ENCODE assay signal across 9 cellular contexts in genomic region chr15:58628206-58629057, GRCh38.
DNase-seq lines count a peak whose midpoint lies in the region; ATAC-seq and TF ChIP-seq lines count a peak whose summit lies in the region.
"Had no signal": no experiment of that assay in that cellular context is flagged by ENCODE, and none has a peak within 500 bp of the region (broad histone marks: within the 10 kb centered on the region; RNA-seq: fewer than 3 reads in every experiment).

No MANE protein-coding gene starts in this region.

- H3K27ac Mint-ChIP-seq in Calu3 (ENCODE audit: unreplicated experiment) (peak overlapping the region; percentile 85), osteocyte (ENCODE audit: unreplicated experiment) (peak overlapping the region; percentile 96)

- H3K4me3 Mint-ChIP-seq in Calu3 (ENCODE audit: low read depth, unreplicated experiment) (peak overlapping the region; percentile 53), osteocyte (ENCODE audit: unreplicated experiment) (peak overlapping the region; percentile 70)

- no peaks in the 10 kb centered on the region for H3K9me3 ChIP-seq in endocrine pancreas (ENCODE audit: control insufficient read depth, low read length)

- H3K4me1 ChIP-seq in endocrine pancreas (ENCODE audit: control insufficient read depth, insufficient read depth, low read length), result peaks cover 14% of the 10 kb centered on the region

- peak overlapping the region; percentile 19 for H3K9ac ChIP-seq in endocrine pancreas (ENCODE audit: control insufficient read depth, insufficient read depth, low read length)

- intact Hi-C loops in Calu3 (cut with micrococcal nuclease; ENCODE audit: unreplicated experiment), result no loop called here

- CTCF ChIA-PET in Calu3 (lab: Charles Lee), result interaction anchor here (1.0 kb wide), 1 partner anchor 383 kb away, joined by 5 read pairs; no protein-coding TSS in a partner anchor

- peak overlapping the region; percentile 88 for H3K4me3 ChIP-seq in endocrine pancreas (ENCODE audit: control insufficient read depth, insufficient read depth, low read length)

- no peak for TF ChIP-seq CTCF in Calu3 (IDR thresholded peaks at IDR 0.05; ENCODE audit: unreplicated experiment)
- TF ChIP-seq CTCF in osteocyte (IDR thresholded peaks at IDR 0.05), result no peak

- no peaks in the 10 kb centered on the region for H3K27me3 ChIP-seq in endocrine pancreas (ENCODE audit: control insufficient read depth, insufficient read depth, low read length)

- H3K9me3 Mint-ChIP-seq in Calu3 (ENCODE audit: low read depth, unreplicated experiment) (no peaks in the 10 kb centered on the region), osteocyte (ENCODE audit: unreplicated experiment) (no peaks in the 10 kb centered on the region)

- no peaks in the 10 kb centered on the region for H3K36me3 ChIP-seq in endocrine pancreas (ENCODE audit: control insufficient read depth, insufficient read depth, low read length)

- BruUV-seq in Calu3 (replicated peaks; lab: Mats Ljungman, UMichigan), result no TSS peak

- no peak for ATAC-seq in HG02642 (IDR thresholded peaks at IDR 0.05; ENCODE audit: poor library complexity, unreplicated experiment)
- ATAC-seq: HCT116 had no signal

- no peaks in the 10 kb centered on the region for H3K27me3 Mint-ChIP-seq in Calu3 (ENCODE audit: unreplicated experiment)
- H3K27me3 Mint-ChIP-seq in osteocyte (ENCODE audit: unreplicated experiment), result no peaks in the 10 kb centered on the region

- DNase-seq in Calu3, result no peak
- peak; percentile 3 for DNase-seq in NOMO-1 treated with dmso at 0.1 percent for 144 hours (lab: John Stamatoyannopoulos, UW; ENCODE audit: unreplicated experiment)
- no peak for DNase-seq in osteocyte (ENCODE audit: extremely low spot score, unreplicated experiment)
- DNase-seq in HK-2 (ENCODE audit: unreplicated experiment), result no peak
- DNase-seq in NCI-H2029 (lab: John Stamatoyannopoulos, UW), result no peak
- DNase-seq in DMS153 treated with DMSO at 0.1 percent for 48 hours (lab: John Stamatoyannopoulos, UW; ENCODE audit: unreplicated experiment), result no peak

- H3K4me1 Mint-ChIP-seq in Calu3 (ENCODE audit: low read depth, unreplicated experiment) (peaks cover 31% of the 10 kb centered on the region), osteocyte (ENCODE audit: unreplicated experiment) (peaks cover 39% of the 10 kb centered on the region)

- H3K36me3 Mint-ChIP-seq in Calu3 (ENCODE audit: insufficient read depth, unreplicated experiment), result peaks cover 30% of the 10 kb centered on the region
- H3K36me3 Mint-ChIP-seq in osteocyte (ENCODE audit: unreplicated experiment), result peaks cover 28% of the 10 kb centered on the region
